Comparison of ENCODE assay signal across 7 cellular contexts in the genomic region with DNA sequence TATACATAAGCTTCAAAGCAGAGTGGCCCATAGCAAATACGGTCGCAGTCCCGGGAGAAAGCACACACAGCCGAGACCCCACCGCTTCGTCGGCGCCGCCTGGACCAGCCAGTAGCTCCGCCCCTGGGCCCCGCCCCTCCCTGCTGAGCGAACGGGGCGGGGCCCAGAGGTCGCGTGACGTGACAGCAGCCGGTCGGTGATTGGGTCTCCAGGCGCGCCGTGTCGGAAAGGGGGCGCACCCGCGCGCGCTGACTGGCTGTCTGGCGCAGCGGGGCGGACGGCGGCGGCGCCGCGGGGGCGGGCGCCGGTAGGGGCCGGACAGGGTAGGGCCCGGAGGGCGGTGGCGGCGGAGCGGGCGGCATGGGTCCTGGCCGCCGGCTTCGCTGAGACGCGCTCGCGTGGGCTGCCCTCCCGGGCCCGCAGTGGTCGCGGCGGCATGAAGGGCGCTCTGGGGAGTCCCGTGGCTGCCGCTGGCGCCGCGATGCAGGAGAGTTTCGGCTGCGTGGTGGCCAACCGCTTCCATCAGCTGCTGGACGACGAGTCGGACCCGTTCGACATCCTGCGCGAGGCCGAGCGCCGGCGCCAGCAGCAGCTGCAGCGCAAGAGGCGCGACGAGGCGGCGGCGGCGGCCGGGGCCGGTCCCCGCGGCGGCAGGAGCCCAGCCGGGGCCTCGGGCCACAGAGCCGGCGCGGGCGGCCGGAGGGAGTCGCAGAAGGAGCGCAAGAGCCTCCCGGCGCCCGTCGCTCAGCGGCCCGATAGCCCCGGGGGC. TPM values are rescaled to one million over a fixed set of nuclear protein-coding genes. Genes with fewer than 3 reads are reported as not detected.
DNase-seq lines count a peak whose midpoint lies in the region; ATAC-seq and TF ChIP-seq lines count a peak whose summit lies in the region.

A gene with protein sequence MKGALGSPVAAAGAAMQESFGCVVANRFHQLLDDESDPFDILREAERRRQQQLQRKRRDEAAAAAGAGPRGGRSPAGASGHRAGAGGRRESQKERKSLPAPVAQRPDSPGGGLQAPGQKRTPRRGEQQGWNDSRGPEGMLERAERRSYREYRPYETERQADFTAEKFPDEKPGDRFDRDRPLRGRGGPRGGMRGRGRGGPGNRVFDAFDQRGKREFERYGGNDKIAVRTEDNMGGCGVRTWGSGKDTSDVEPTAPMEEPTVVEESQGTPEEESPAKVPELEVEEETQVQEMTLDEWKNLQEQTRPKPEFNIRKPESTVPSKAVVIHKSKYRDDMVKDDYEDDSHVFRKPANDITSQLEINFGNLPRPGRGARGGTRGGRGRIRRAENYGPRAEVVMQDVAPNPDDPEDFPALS (plus strand): TSS at position 326 of the 769 bp plus-strand sequence. CDS start 111 bp downstream, at position 437.

- no peaks in the 10 kb centered on the region for H3K27me3 ChIP-seq in ascending aorta

- H3K36me3 ChIP-seq in ascending aorta: no peaks in the 10 kb centered on the region

- peak within 1 kb of the TSS; percentile 94 to 98 for H3K27ac ChIP-seq in ascending aorta

- H3K4me1 Mint-ChIP-seq in T-helper 2 cell treated with Interferon-gamma antibody and Interleukin-4, amounts not matched to agents 5 μg/mL and 100 μg/mL, for 36 hours (ENCODE audit: low read depth): peaks cover 18% of the 10 kb centered on the region

- H3K9me3 ChIP-seq in ascending aorta: no peaks in the 10 kb centered on the region

- H3K27ac Mint-ChIP-seq in T-helper 2 cell treated with Interferon-gamma antibody and Interleukin-4, amounts not matched to agents 5 μg/mL and 100 μg/mL, for 36 hours: peak within 1 kb of the TSS; percentile 79

- H3K9me3 Mint-ChIP-seq in T-helper 2 cell treated with Interferon-gamma antibody and Interleukin-4, amounts not matched to agents 5 μg/mL and 100 μg/mL, for 36 hours: no peaks in the 10 kb centered on the region

- ATAC-seq in GM18502 (IDR thresholded peaks at IDR 0.05; ENCODE audit: poor library complexity, unreplicated experiment) (peak; percentile 93), HG02970 (IDR thresholded peaks at IDR 0.05; ENCODE audit: low FRiP score, unreplicated experiment) (peak; percentile 98)

- peaks cover 0 to 35% of the 10 kb centered on the region in 2 donors for H3K4me1 ChIP-seq in ascending aorta

- H3K36me3 Mint-ChIP-seq in T-helper 2 cell treated with Interferon-gamma antibody and Interleukin-4, amounts not matched to agents 5 μg/mL and 100 μg/mL, for 36 hours (ENCODE audit: low read depth): no peaks in the 10 kb centered on the region

- peak; percentile 10 for DNase-seq in NCI-H187 treated with DMSO at 0.1 percent for 48 hours (lab: John Stamatoyannopoulos, UW)
- DNase-seq in T-helper 2 cell treated with Interferon-gamma antibody and Interleukin-4, amounts not matched to agents 5 μg/mL and 100 μg/mL, for 36 hours (ENCODE audit: low spot score): peak; percentile 94
- DNase-seq in ascending aorta (ENCODE audit: low spot score in 2 of 2): peak; percentile 89 to 99
- DNase-seq in hepatic stellate cell (ENCODE audit: low spot score): peak; percentile 97
- DNase-seq in retina: peak; percentile 98

- peak within 1 kb of the TSS; percentile 92 to 98 for H3K4me3 ChIP-seq in ascending aorta

- intact Hi-C loops in ascending aorta (cut with DNase I): loop anchor here (1.0 to 5.0 kb wide), 5 partner anchors 33 to 204 kb away; no protein-coding TSS in a partner anchor

- H3K4me3 Mint-ChIP-seq in T-helper 2 cell treated with Interferon-gamma antibody and Interleukin-4, amounts not matched to agents 5 μg/mL and 100 μg/mL, for 36 hours: peak within 1 kb of the TSS; percentile 80

- H3K27me3 Mint-ChIP-seq in T-helper 2 cell treated with Interferon-gamma antibody and Interleukin-4, amounts not matched to agents 5 μg/mL and 100 μg/mL, for 36 hours (ENCODE audit: low read depth): peaks cover 15% of the 10 kb centered on the region

- no peak for TF ChIP-seq CTCF in ascending aorta (IDR thresholded peaks at IDR 0.05)

RNA-seq across cellular contexts. Expression of the gene that starts here (rescaled TPM):
- 26.9 TPM for total RNA-seq in ascending aorta

Comparison
In these comparisons a context has a peak if more than half of its experiments do, and no peak if none do; other contexts are left out.
1. Peak in every context shown above with its lines: DNase-seq, ATAC-seq, H3K4me3 ChIP-seq and H3K27ac ChIP-seq.
2. DNase-seq: peak in every context shown above with its lines; median percentile 98 in retina; 97 in hepatic stellate cell; 94 in T-helper 2 cell treated with Interferon-gamma antibody and Interleukin-4, amounts not matched to agents 5 μg/mL and 100 μg/mL, for 36 hours; 94 in ascending aorta; 10 in NCI-H187 treated with DMSO at 0.1 percent for 48 hours.